In genomic region chr15:70775160-70775559, GRCh38 we compare ENCODE assay signal across 14 cellular contexts. TPM values are rescaled to one million over a fixed set of nuclear protein-coding genes. Genes with fewer than 3 reads are reported as not detected.
DNase-seq lines count a peak whose midpoint lies in the region; ATAC-seq, FAIRE-seq and TF ChIP-seq lines count a peak whose summit lies in the region.
"Had no signal": no experiment of that assay in that cellular context is flagged by ENCODE, and none has a peak within 500 bp of the region (broad histone marks: within the 10 kb centered on the region; RNA-seq: fewer than 3 reads in every experiment).

No MANE protein-coding gene starts in this region.

- peaks cover 4% of the 10 kb centered on the region for H3K4me1 ChIP-seq in smooth muscle cell (ENCODE audit: low read depth)

- no peaks in the 10 kb centered on the region for H3K36me3 ChIP-seq in smooth muscle cell (ENCODE audit: low read depth)

- WGBS in smooth muscle cell (ENCODE audit: low lambda C conversion rate) = 55% methylated on average over 2 of the region's 2 CpGs

- peak overlapping the region; percentile 82 for H3K27ac ChIP-seq in smooth muscle cell (ENCODE audit: low read depth)

- H4K20me1 ChIP-seq in smooth muscle cell (ENCODE audit: low read depth) = no peaks in the 10 kb centered on the region

- H3K9ac ChIP-seq in smooth muscle cell (ENCODE audit: low read depth) = no peak overlapping the region

- peaks cover 4% of the 10 kb centered on the region for H3F3A ChIP-seq in smooth muscle cell (ENCODE audit: low read depth)

- H3K4me2 ChIP-seq in smooth muscle cell = peak overlapping the region; percentile 48

- no peaks in the 10 kb centered on the region for H3K9me3 ChIP-seq in smooth muscle cell (replicated peaks; ENCODE audit: low read depth)
- H3K9me3 ChIP-seq: mucosa of descending colon had no signal

- no peak for TF ChIP-seq CTCF in fibroblast of mammary gland (conservative IDR thresholded peaks at IDR 0.05; ENCODE audit: control insufficient read depth, insufficient read depth, low read depth, low read length)
- no peak for TF ChIP-seq CTCF in smooth muscle cell (IDR thresholded peaks at IDR 0.05; ENCODE audit: borderline replicate concordance, insufficient read depth, poor library complexity, severe bottlenecking)

- H3K79me2 ChIP-seq in smooth muscle cell (ENCODE audit: low read depth) = no peaks in the 10 kb centered on the region

- no peak overlapping the region for H2AFZ ChIP-seq in smooth muscle cell (ENCODE audit: low read depth)

- ATAC-seq in SK-N-SH treated with all-trans-retinoic acid at 6 μM for 48 hours = peak; percentile 79
- ATAC-seq in activated CD4-positive, CD25-positive, alpha-beta regulatory T cell treated with anti-CD3 and anti-CD28 coated beads, Interleukin-2, amount 50 U/mL, for 24 hours = no peak
- ATAC-seq: mucosa of descending colon; stimulated activated naive CD8-positive, alpha-beta T cell treated with anti-CD3 and anti-CD28 coated beads, Interleukin-15, amount 100 ng/mL, for 72 hours had no signal

- FAIRE-seq in H54 (lab: Jason Lieb, UNC) = no peak

- no peaks in the 10 kb centered on the region for H3K27me3 ChIP-seq in smooth muscle cell (ENCODE audit: low read depth)

- no peak for TF ChIP-seq POLR2A in H54 (IDR thresholded peaks at IDR 0.05; ENCODE audit: low read depth, low read length)

- H3K4me3 ChIP-seq in fibroblast of mammary gland (ENCODE audit: control insufficient read depth, low read depth, low read length) (no peak overlapping the region), smooth muscle cell (no peak overlapping the region)
- H3K4me3 ChIP-seq: mucosa of descending colon had no signal

- DNase-seq in H54 (ENCODE audit: insufficient read length, low spot score) = peak; percentile 34
- DNase-seq in fibroblast of mammary gland (ENCODE audit: low read depth) = peak; percentile 91
- DNase-seq in smooth muscle cell (lab: John Stamatoyannopoulos, UW; ENCODE audit: unreplicated experiment) = no peak
- DNase-seq in NCI-H510A (lab: John Stamatoyannopoulos, UW) = no peak
- no peak for DNase-seq in GM19238 (ENCODE audit: insufficient read length, low spot score)
- DNase-seq: activated B cell treated with CpG ODN at 0.5 μM for 24 hours; activated T-cell treated with anti-CD3 and anti-CD28 coated beads, Interleukin-2, amount 50 U/mL, for 48 hours; Calu3; mucosa of descending colon; NCI-H1105; NCI-H524 treated with DMSO at 0.1 percent for 48 hours; stimulated activated naive CD8-positive, alpha-beta T cell treated with anti-CD3 and anti-CD28 coated beads, Interleukin-15, amount 100 ng/mL, for 72 hours had no signal

TF ChIP-seq in SK-N-SH treated with all-trans-retinoic acid at 6 μM for 48 hours, 23 proteins besides CTCF, POLR2A, EP300 and RAD21:
- TF ChIP-seq ZNF8 (CRISPR knock-in tag; IDR thresholded peaks at IDR 0.05) (peak; percentile 32; the same call in 1 of the 2 replicates), ZC3H10 (CRISPR knock-in tag; IDR thresholded peaks at IDR 0.05) (no peak), ARNTL (CRISPR knock-in tag; IDR thresholded peaks at IDR 0.05; ENCODE audit: borderline replicate concordance, low read depth) (no peak), ZFP3 (CRISPR knock-in tag; IDR thresholded peaks at IDR 0.05) (no peak), GLIS3 (CRISPR knock-in tag; IDR thresholded peaks at IDR 0.05) (no peak)

RNA-seq across cellular contexts. Expression of gene UACA, which starts 11.8 kb away (rescaled TPM):
- total RNA-seq in smooth muscle cell = 109 and 121 TPM in 2 replicates
- polyA plus RNA-seq in smooth muscle cell = 147 and 153 TPM in 2 replicates

Comparison
In these comparisons a context has a peak if more than half of its experiments do, and no peak if none do; other contexts are left out.
1. DNase-seq: peak in H54 (single experiment) and fibroblast of mammary gland (single experiment); none in smooth muscle cell (single experiment), NCI-H510A (single experiment) and GM19238 (single experiment).